Comparison of ENCODE assay signal across 8 cellular contexts in genomic region chr19:1275260-1275975, GRCh38. TPM values are rescaled to one million over a fixed set of nuclear protein-coding genes. Genes with fewer than 3 reads are reported as not detected.
A peak's percentile ranks its signal among the peaks of the same experiment; 100 is the strongest.
DNase-seq lines count a peak whose midpoint lies in the region; ATAC-seq, FAIRE-seq and TF ChIP-seq lines count a peak whose summit lies in the region.

TSS of gene FAM174C (plus strand) at chr19:1275530. CDS start at chr19:1275550, 20 bp downstream.

- H3K27ac ChIP-seq in AG04450 (ENCODE audit: low read depth, low read length) (peak within 1 kb of the TSS; percentile 91), spleen (peak within 1 kb of the TSS; percentile 92 to 100 (median 100))

- peak within 1 kb of the TSS; percentile 71 for H3K4me3 Mint-ChIP-seq in WTC11
- H3K4me3 Mint-ChIP-seq in immature natural killer cell: peak within 1 kb of the TSS; percentile 80 to 85 (median 83)

- H3K9me3 ChIP-seq in AG04450 (ENCODE audit: control insufficient read depth, insufficient read depth, low read length): peaks cover 12% of the 10 kb centered on the region; the same call in 1 of the 2 replicates
- H3K9me3 ChIP-seq in spleen: no peaks in the 10 kb centered on the region

- H3K4me1 Mint-ChIP-seq in WTC11: peaks cover 34% of the 10 kb centered on the region
- peaks cover 43 to 49% of the 10 kb centered on the region in 2 donors for H3K4me1 Mint-ChIP-seq in immature natural killer cell

- no peaks in the 10 kb centered on the region for H3K27me3 ChIP-seq in AG04450 (ENCODE audit: control insufficient read depth, insufficient read depth, low read length)
- no peaks in the 10 kb centered on the region for H3K27me3 ChIP-seq in bronchial epithelial cell (ENCODE audit: control insufficient read depth, insufficient read depth, low read length)
- H3K27me3 ChIP-seq in spleen (replicated peaks in 1 of 7): no peaks in the 10 kb centered on the region

- no peaks in the 10 kb centered on the region for H3K9me3 Mint-ChIP-seq in WTC11
- no peaks in the 10 kb centered on the region for H3K9me3 Mint-ChIP-seq in immature natural killer cell

- intact Hi-C loops in spleen (cut with DNase I; ENCODE audit: low total_unique reads): loop anchor here (10.0 kb wide), 1 partner anchor 129 kb away; the partner anchor contains the start of genes DAZAP1 and GAMT

- DNase-seq in AG04450 (ENCODE audit: low read depth, low spot score): peak; percentile 90
- peak; percentile 96 for DNase-seq in NCI-H226
- DNase-seq in WTC11 (ENCODE audit: low spot score): peak; percentile 95
- DNase-seq in bronchial epithelial cell (ENCODE audit: low read depth): peak; percentile 84
- peak; percentile 95 to 97 (median 96) for DNase-seq in immature natural killer cell
- DNase-seq in spleen: peak; percentile 98

- FAIRE-seq in bronchial epithelial cell (lab: Jason Lieb, UNC): no peak

- 0 to 3% (median 0%) methylated on average over 14 to 98 of the region's 98 CpGs for WGBS in spleen, 5 donors

- CTCF ChIA-PET in AG04450 (lab: Charles Lee) (no interaction called here), WTC11 (lab: Charles Lee) (interaction anchor here (0.6 to 1.5 kb wide), 7 partner anchors 9 to 1022 kb away, joined by 3 to 27 read pairs (median 3); no protein-coding TSS in a partner anchor)

- TF ChIP-seq CTCF in AG04450 (IDR thresholded peaks at IDR 0.05; ENCODE audit: low read depth, low read length): no peak
- no peak for TF ChIP-seq CTCF in WTC11 (IDR thresholded peaks at IDR 0.05)
- no peak for TF ChIP-seq CTCF in bronchial epithelial cell (IDR thresholded peaks at IDR 0.05; ENCODE audit: insufficient read depth, low read length, severe bottlenecking)
- TF ChIP-seq CTCF in spleen (IDR thresholded peaks at IDR 0.05 in 8 of 11, conservative IDR thresholded peaks at IDR 0.05 in 3 of 11): peak in 2 of 11 experiments; percentile 10 to 27

- H3K36me3 ChIP-seq in bronchial epithelial cell (ENCODE audit: control insufficient read depth, insufficient read depth, low read length) (peaks cover 43% of the 10 kb centered on the region), spleen (peaks cover 10 to 84% (median 68%) of the 10 kb centered on the region in 6 donors)

- no peaks in the 10 kb centered on the region for H3K27me3 Mint-ChIP-seq in WTC11 (ENCODE audit: low read depth)
- H3K27me3 Mint-ChIP-seq in immature natural killer cell (ENCODE audit: low read depth in 3 of 3): peaks cover 16 to 34% (median 27%) of the 10 kb centered on the region in 3 donors

- ATAC-seq in HG03175 (IDR thresholded peaks at IDR 0.05; ENCODE audit: unreplicated experiment) (peak; percentile 80), WTC11 (peak; percentile 68)

- peak within 1 kb of the TSS; percentile 95 for H3K27ac Mint-ChIP-seq in WTC11
- H3K27ac Mint-ChIP-seq in immature natural killer cell: peak within 1 kb of the TSS; percentile 84 to 96 (median 94)

- peaks cover 63 to 93% (median 75%) of the 10 kb centered on the region in 6 donors for H3K4me1 ChIP-seq in spleen

- H3K4me3 ChIP-seq in AG04450 (ENCODE audit: low read depth, low read length) (peak within 1 kb of the TSS; percentile 75), bronchial epithelial cell (ENCODE audit: low read depth, low read length) (peak within 1 kb of the TSS; percentile 79), spleen (peak within 1 kb of the TSS; percentile 42 to 83 (median 66))

- POLR2A ChIA-PET in AG04450 (lab: Yijun Ruan, JAX) (interaction anchor here (0.5 to 1.3 kb wide), 8 partner anchors 9 to 133 kb away, joined by 3 to 13 read pairs (median 4); no protein-coding TSS in a partner anchor), WTC11 (lab: Charles Lee) (interaction anchor here (1.0 kb wide), 4 partner anchors 9 to 139 kb away, joined by 3 to 7 read pairs (median 4); no protein-coding TSS in a partner anchor)

- TF ChIP-seq POLR2A in GM18951 (IDR thresholded peaks at IDR 0.05; ENCODE audit: extremely low read depth, insufficient read depth, insufficient read length) (peak; percentile 95), spleen (IDR thresholded peaks at IDR 0.05) (peak in 2 of 3 donors; percentile 75 to 79)

- peaks cover 40% of the 10 kb centered on the region for H3K36me3 Mint-ChIP-seq in WTC11
- H3K36me3 Mint-ChIP-seq in immature natural killer cell: peaks cover 10 to 32% (median 14%) of the 10 kb centered on the region in 3 donors

- in situ Hi-C loops in GM18951 (cut with MboI; ENCODE audit: low sequenced_read_pairs, unreplicated experiment): no loop called here

TF ChIP-seq in WTC11, 78 proteins besides CTCF, POLR2A, EP300 and RAD21 (continues in another document):
- TF ChIP-seq NFE2L1 (CRISPR knock-in tag; IDR thresholded peaks at IDR 0.05) (peak; percentile 77; the same call in 1 of the 2 replicates), ZNF671 (CRISPR knock-in tag; IDR thresholded peaks at IDR 0.05) (peak; percentile 72; the same call in 1 of the 2 replicates), FOXK1 (CRISPR knock-in tag; IDR thresholded peaks at IDR 0.05) (peak; percentile 65; the same call in 1 of the 2 replicates), ZBTB21 (CRISPR knock-in tag; IDR thresholded peaks at IDR 0.05; ENCODE audit: borderline replicate concordance) (peak; percentile 82; the same call in 1 of the 2 replicates), NFATC4 (CRISPR knock-in tag; IDR thresholded peaks at IDR 0.05) (peak; percentile 55; the same call in 1 of the 2 replicates), ZMAT4 (CRISPR knock-in tag; IDR thresholded peaks at IDR 0.05) (0 out of 2 replicates have a peak, but pooled peaks have one; percentile 86), TEAD1 (CRISPR knock-in tag; IDR thresholded peaks at IDR 0.05) (peak; percentile 50; the same call in 1 of the 2 replicates), EMX1 (CRISPR knock-in tag; IDR thresholded peaks at IDR 0.05) (peak; percentile 82; the same call in 1 of the 2 replicates), JAZF1 (CRISPR knock-in tag; IDR thresholded peaks at IDR 0.05) (no peak), USF1 (CRISPR knock-in tag; IDR thresholded peaks at IDR 0.05) (peak; percentile 100), ZSCAN18 (CRISPR knock-in tag; IDR thresholded peaks at IDR 0.05) (no peak), ZNF281 (CRISPR knock-in tag; IDR thresholded peaks at IDR 0.05) (0 out of 2 replicates have a peak, but pooled peaks have one; percentile 53)
- TF ChIP-seq, protein P1, sequence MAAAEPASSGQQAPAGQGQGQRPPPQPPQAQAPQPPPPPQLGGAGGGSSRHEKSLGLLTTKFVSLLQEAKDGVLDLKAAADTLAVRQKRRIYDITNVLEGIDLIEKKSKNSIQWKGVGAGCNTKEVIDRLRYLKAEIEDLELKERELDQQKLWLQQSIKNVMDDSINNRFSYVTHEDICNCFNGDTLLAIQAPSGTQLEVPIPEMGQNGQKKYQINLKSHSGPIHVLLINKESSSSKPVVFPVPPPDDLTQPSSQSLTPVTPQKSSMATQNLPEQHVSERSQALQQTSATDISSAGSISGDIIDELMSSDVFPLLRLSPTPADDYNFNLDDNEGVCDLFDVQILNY (CRISPR knock-in tag; IDR thresholded peaks at IDR 0.05): peak; percentile 88; the same call in 1 of the 2 replicates

RNA-seq across cellular contexts. Expression of gene FAM174C, which starts in this region (rescaled TPM):
- 16.6 and 29.1 TPM in 2 replicates for polyA plus RNA-seq in AG04450 (2011; rRNA removed)
- 3.8 and 4.7 TPM in 2 replicates for polyA minus RNA-seq in AG04450 (2011; rRNA and poly(A)+ RNA removed)
- total RNA-seq in WTC11 (2021): 59.4 to 65.9 TPM (median 65.7 TPM) in 3 replicates
- 20.8 and 27.1 TPM in 2 replicates for total RNA-seq in bronchial epithelial cell
- 10 to 100 TPM; 50.5 to 98.4 (median 86.9) TPM for polyA plus RNA-seq in immature natural killer cell
- total RNA-seq in spleen: 10 to 100 TPM; 35.8 to 69.6 (median 43.9) TPM
- 100 to 1,000 TPM in 1 of 3 donors, 10 to 100 TPM in 2; 82.9 to 134 (median 88.6) TPM for polyA plus RNA-seq in spleen

Comparison
In these comparisons a context has a peak if more than half of its experiments do, and no peak if none do; other contexts are left out.
1. Peak in every context shown above with its lines: DNase-seq, ATAC-seq, H3K4me3 ChIP-seq and H3K27ac ChIP-seq.